ENCODE assay signal across 19 cellular contexts in genomic region chr22:29636751-29637150, GRCh38.
"Had no signal": no experiment of that assay in that cellular context is flagged by ENCODE, and none has a peak within 500 bp of the region (broad histone marks: within the 10 kb centered on the region; RNA-seq: fewer than 3 reads in every experiment).

No MANE protein-coding gene starts in this region.

- H3K4me3 Mint-ChIP-seq: activated CD4-positive, alpha-beta T cell treated with anti-CD3 and anti-CD28 coated beads, Interleukin-2, amount 10 ng/mL, durations not matched to agents 7 days and 5 days; activated CD8-positive, alpha-beta memory T cell treated with anti-CD3 and anti-CD28 coated beads, Interleukin-2, amount 10 ng/mL, durations not matched to agents 7 days and 5 days; activated CD8-positive, alpha-beta T cell treated with anti-CD3 and anti-CD28 coated beads for 36 hours; activated naive CD8-positive, alpha-beta T cell; activated T-helper 1 cell treated with anti-CD3 and anti-CD28 coated beads, Interleukin-12 subunit alpha, Interleukin-12 subunit beta, Interleukin-2, Interleukin-4 antibody, amounts not matched to agents 30 ng/mL and 10 ng/mL and 1 ng/mL, durations not matched to agents 14 hours and 24 hours and 36 hours; mesothelial cell of epicardium; naive thymus-derived CD8-positive, alpha-beta T cell; T-cell; T-helper 2 cell treated with Interferon-gamma antibody and Interleukin-4, amounts not matched to agents 5 μg/mL and 100 μg/mL, for 36 hours had no signal

- H3K27ac Mint-ChIP-seq: activated CD4-positive, alpha-beta T cell treated with anti-CD3 and anti-CD28 coated beads, Interleukin-2, amount 10 ng/mL, durations not matched to agents 7 days and 5 days; activated CD8-positive, alpha-beta memory T cell treated with anti-CD3 and anti-CD28 coated beads, Interleukin-2, amount 10 ng/mL, durations not matched to agents 7 days and 5 days; activated CD8-positive, alpha-beta T cell treated with anti-CD3 and anti-CD28 coated beads for 36 hours; activated naive CD8-positive, alpha-beta T cell; activated T-helper 1 cell treated with anti-CD3 and anti-CD28 coated beads, Interleukin-12 subunit alpha, Interleukin-12 subunit beta, Interleukin-2, Interleukin-4 antibody, amounts not matched to agents 30 ng/mL and 10 ng/mL and 1 ng/mL, durations not matched to agents 14 hours and 24 hours and 36 hours; mesothelial cell of epicardium; naive thymus-derived CD8-positive, alpha-beta T cell; progenitor cell of endocrine pancreas; T-cell; T-helper 2 cell treated with Interferon-gamma antibody and Interleukin-4, amounts not matched to agents 5 μg/mL and 100 μg/mL, for 36 hours had no signal

- DNase-seq: activated CD4-positive, alpha-beta T cell treated with anti-CD3 and anti-CD28 coated beads, Interleukin-2, amount 10 ng/mL, durations not matched to agents 7 days and 5 days; activated CD4-positive, CD25-positive, alpha-beta regulatory T cell treated with anti-CD3 and anti-CD28 coated beads, Interleukin-2, amount 50 U/mL, for 72 hours; activated CD8-positive, alpha-beta memory T cell treated with anti-CD3 and anti-CD28 coated beads, Interleukin-2, amount 10 ng/mL, durations not matched to agents 7 days and 5 days; activated CD8-positive, alpha-beta T cell treated with anti-CD3 and anti-CD28 coated beads for 36 hours; cerebellar nuclear complex; heart right ventricle; left ventricle myocardium inferior; naive thymus-derived CD8-positive, alpha-beta T cell; stimulated activated CD4-positive, alpha-beta T cell treated with anti-CD3 and anti-CD28 coated beads, Interleukin-2, amount 100 ng/mL, for 48 hours; stimulated activated CD8-positive, alpha-beta memory T cell treated with anti-CD3 and anti-CD28 coated beads, Interleukin-4, amount 100 ng/mL, for 48 hours; stimulated activated naive CD4-positive, alpha-beta T cell; T-cell; WERI-Rb-1 had no signal

- ATAC-seq: activated CD8-positive, alpha-beta memory T cell treated with anti-CD3 and anti-CD28 coated beads, Interleukin-2, amount 10 ng/mL, durations not matched to agents 7 days and 5 days; activated CD8-positive, alpha-beta T cell treated with anti-CD3 and anti-CD28 coated beads for 36 hours; gastroesophageal sphincter; heart right ventricle; naive thymus-derived CD8-positive, alpha-beta T cell; T-cell had no signal

- H3K9me3 Mint-ChIP-seq: activated CD4-positive, alpha-beta T cell treated with anti-CD3 and anti-CD28 coated beads, Interleukin-2, amount 10 ng/mL, durations not matched to agents 7 days and 5 days; activated CD8-positive, alpha-beta T cell treated with anti-CD3 and anti-CD28 coated beads for 36 hours; activated T-helper 1 cell treated with anti-CD3 and anti-CD28 coated beads, Interleukin-12 subunit alpha, Interleukin-12 subunit beta, Interleukin-2, Interleukin-4 antibody, amounts not matched to agents 30 ng/mL and 10 ng/mL and 1 ng/mL, durations not matched to agents 14 hours and 24 hours and 36 hours; mesothelial cell of epicardium; naive thymus-derived CD8-positive, alpha-beta T cell; T-cell; T-helper 2 cell treated with Interferon-gamma antibody and Interleukin-4, amounts not matched to agents 5 μg/mL and 100 μg/mL, for 36 hours had no signal

- H3K27me3 Mint-ChIP-seq: activated CD4-positive, alpha-beta T cell treated with anti-CD3 and anti-CD28 coated beads, Interleukin-2, amount 10 ng/mL, durations not matched to agents 7 days and 5 days; activated CD8-positive, alpha-beta memory T cell treated with anti-CD3 and anti-CD28 coated beads, Interleukin-2, amount 10 ng/mL, durations not matched to agents 7 days and 5 days; activated CD8-positive, alpha-beta T cell treated with anti-CD3 and anti-CD28 coated beads for 36 hours; activated naive CD8-positive, alpha-beta T cell; naive thymus-derived CD8-positive, alpha-beta T cell; progenitor cell of endocrine pancreas; T-cell had no signal
